Comparison of ENCODE assay signal across 1 cellular context in the genomic region with DNA sequence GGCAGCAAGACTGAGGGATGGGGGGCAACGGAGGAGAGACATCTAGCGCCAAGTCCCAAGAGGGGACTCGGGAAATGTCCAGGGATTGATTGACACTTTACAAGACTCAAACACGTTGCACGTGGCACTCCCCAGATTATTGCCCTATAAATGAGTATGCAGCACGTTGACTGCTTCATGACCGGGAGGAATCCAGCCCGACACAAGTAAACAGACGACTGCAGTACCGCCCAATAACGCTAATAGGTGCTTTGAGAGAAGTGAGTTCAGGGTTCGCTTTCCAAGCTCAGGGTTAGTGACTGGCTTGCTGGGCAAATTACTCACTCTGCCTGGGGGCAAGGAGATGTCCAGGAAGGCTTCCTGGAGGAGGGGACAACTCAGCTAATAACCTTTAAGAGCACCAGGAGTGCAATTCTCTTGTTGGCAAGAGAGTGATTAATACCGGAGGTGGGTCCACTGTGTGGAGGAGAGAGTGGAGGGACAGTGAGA.
A peak's percentile ranks its signal among the peaks of the same experiment; 100 is the strongest.
TF ChIP-seq lines count a peak whose summit lies in the region.

No MANE protein-coding gene starts in this region.

TF ChIP-seq in HepG2, 621 proteins besides CTCF, POLR2A, EP300 and RAD21 (continued from another document and continues in another):
- TF ChIP-seq, protein P1, sequence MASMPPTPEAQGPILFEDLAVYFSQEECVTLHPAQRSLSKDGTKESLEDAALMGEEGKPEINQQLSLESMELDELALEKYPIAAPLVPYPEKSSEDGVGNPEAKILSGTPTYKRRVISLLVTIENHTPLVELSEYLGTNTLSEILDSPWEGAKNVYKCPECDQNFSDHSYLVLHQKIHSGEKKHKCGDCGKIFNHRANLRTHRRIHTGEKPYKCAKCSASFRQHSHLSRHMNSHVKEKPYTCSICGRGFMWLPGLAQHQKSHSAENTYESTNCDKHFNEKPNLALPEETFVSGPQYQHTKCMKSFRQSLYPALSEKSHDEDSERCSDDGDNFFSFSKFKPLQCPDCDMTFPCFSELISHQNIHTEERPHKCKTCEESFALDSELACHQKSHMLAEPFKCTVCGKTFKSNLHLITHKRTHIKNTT (CRISPR knock-in tag; IDR thresholded peaks at IDR 0.05) = no peak
- TF ChIP-seq IKZF1 (IDR thresholded peaks at IDR 0.05) = no peak
- no peak for TF ChIP-seq MATR3 (CRISPR knock-in tag; IDR thresholded peaks at IDR 0.05)
- TF ChIP-seq, protein P2, sequence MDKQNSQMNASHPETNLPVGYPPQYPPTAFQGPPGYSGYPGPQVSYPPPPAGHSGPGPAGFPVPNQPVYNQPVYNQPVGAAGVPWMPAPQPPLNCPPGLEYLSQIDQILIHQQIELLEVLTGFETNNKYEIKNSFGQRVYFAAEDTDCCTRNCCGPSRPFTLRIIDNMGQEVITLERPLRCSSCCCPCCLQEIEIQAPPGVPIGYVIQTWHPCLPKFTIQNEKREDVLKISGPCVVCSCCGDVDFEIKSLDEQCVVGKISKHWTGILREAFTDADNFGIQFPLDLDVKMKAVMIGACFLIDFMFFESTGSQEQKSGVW (CRISPR knock-in tag; IDR thresholded peaks at IDR 0.05; ENCODE audit: borderline replicate concordance) = no peak
- TF ChIP-seq ZNF761 (CRISPR knock-in tag; conservative IDR thresholded peaks at IDR 0.05) = no peak
- no peak for TF ChIP-seq ZNF644 (CRISPR knock-in tag; IDR thresholded peaks at IDR 0.05; ENCODE audit: low read depth)
- TF ChIP-seq EEA1 (CRISPR knock-in tag; IDR thresholded peaks at IDR 0.05; ENCODE audit: borderline replicate concordance) = no peak
- TF ChIP-seq, protein P3, sequence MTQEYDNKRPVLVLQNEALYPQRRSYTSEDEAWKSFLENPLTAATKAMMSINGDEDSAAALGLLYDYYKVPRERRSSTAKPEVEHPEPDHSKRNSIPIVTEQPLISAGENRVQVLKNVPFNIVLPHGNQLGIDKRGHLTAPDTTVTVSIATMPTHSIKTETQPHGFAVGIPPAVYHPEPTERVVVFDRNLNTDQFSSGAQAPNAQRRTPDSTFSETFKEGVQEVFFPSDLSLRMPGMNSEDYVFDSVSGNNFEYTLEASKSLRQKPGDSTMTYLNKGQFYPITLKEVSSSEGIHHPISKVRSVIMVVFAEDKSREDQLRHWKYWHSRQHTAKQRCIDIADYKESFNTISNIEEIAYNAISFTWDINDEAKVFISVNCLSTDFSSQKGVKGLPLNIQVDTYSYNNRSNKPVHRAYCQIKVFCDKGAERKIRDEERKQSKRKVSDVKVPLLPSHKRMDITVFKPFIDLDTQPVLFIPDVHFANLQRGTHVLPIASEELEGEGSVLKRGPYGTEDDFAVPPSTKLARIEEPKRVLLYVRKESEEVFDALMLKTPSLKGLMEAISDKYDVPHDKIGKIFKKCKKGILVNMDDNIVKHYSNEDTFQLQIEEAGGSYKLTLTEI (CRISPR knock-in tag; conservative IDR thresholded peaks at IDR 0.05) = no peak
- no peak for TF ChIP-seq ZNF670 (CRISPR knock-in tag; IDR thresholded peaks at IDR 0.05; ENCODE audit: borderline replicate concordance)
- TF ChIP-seq ZNF446 (CRISPR knock-in tag; IDR thresholded peaks at IDR 0.05) = no peak
- TF ChIP-seq, protein P4, sequence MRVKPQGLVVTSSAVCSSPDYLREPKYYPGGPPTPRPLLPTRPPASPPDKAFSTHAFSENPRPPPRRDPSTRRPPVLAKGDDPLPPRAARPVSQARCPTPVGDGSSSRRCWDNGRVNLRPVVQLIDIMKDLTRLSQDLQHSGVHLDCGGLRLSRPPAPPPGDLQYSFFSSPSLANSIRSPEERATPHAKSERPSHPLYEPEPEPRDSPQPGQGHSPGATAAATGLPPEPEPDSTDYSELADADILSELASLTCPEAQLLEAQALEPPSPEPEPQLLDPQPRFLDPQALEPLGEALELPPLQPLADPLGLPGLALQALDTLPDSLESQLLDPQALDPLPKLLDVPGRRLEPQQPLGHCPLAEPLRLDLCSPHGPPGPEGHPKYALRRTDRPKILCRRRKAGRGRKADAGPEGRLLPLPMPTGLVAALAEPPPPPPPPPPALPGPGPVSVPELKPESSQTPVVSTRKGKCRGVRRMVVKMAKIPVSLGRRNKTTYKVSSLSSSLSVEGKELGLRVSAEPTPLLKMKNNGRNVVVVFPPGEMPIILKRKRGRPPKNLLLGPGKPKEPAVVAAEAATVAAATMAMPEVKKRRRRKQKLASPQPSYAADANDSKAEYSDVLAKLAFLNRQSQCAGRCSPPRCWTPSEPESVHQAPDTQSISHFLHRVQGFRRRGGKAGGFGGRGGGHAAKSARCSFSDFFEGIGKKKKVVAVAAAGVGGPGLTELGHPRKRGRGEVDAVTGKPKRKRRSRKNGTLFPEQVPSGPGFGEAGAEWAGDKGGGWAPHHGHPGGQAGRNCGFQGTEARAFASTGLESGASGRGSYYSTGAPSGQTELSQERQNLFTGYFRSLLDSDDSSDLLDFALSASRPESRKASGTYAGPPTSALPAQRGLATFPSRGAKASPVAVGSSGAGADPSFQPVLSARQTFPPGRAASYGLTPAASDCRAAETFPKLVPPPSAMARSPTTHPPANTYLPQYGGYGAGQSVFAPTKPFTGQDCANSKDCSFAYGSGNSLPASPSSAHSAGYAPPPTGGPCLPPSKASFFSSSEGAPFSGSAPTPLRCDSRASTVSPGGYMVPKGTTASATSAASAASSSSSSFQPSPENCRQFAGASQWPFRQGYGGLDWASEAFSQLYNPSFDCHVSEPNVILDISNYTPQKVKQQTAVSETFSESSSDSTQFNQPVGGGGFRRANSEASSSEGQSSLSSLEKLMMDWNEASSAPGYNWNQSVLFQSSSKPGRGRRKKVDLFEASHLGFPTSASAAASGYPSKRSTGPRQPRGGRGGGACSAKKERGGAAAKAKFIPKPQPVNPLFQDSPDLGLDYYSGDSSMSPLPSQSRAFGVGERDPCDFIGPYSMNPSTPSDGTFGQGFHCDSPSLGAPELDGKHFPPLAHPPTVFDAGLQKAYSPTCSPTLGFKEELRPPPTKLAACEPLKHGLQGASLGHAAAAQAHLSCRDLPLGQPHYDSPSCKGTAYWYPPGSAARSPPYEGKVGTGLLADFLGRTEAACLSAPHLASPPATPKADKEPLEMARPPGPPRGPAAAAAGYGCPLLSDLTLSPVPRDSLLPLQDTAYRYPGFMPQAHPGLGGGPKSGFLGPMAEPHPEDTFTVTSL (CRISPR knock-in tag; IDR thresholded peaks at IDR 0.05; ENCODE audit: borderline replicate concordance) = no peak
- TF ChIP-seq ZNF225 (CRISPR knock-in tag; IDR thresholded peaks at IDR 0.05) = no peak
- TF ChIP-seq ZNF224 (CRISPR knock-in tag; IDR thresholded peaks at IDR 0.05) = no peak
- no peak for TF ChIP-seq MYNN (CRISPR knock-in tag; IDR thresholded peaks at IDR 0.05; ENCODE audit: low read depth)
- TF ChIP-seq, protein P5, sequence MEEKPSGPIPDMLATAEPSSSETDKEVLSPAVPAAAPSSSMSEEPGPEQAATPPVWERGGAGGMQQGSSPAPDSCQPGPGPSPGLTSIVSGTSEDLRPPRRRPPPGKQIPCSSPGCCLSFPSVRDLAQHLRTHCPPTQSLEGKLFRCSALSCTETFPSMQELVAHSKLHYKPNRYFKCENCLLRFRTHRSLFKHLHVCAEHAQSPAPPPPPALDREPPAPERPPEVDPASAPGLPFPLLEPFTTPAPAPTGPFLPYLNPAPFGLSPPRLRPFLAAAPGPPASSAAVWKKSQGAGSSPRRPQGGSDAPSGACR (CRISPR knock-in tag; IDR thresholded peaks at IDR 0.05) = no peak
- TF ChIP-seq, protein P6, sequence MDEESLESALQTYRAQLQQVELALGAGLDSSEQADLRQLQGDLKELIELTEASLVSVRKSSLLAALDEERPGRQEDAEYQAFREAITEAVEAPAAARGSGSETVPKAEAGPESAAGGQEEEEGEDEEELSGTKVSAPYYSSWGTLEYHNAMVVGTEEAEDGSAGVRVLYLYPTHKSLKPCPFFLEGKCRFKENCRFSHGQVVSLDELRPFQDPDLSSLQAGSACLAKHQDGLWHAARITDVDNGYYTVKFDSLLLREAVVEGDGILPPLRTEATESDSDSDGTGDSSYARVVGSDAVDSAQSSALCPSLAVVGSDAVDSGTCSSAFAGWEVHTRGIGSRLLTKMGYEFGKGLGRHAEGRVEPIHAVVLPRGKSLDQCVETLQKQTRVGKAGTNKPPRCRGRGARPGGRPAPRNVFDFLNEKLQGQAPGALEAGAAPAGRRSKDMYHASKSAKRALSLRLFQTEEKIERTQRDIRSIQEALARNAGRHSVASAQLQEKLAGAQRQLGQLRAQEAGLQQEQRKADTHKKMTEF (CRISPR knock-in tag; IDR thresholded peaks at IDR 0.05) = peak; percentile 42; the same call in 1 of the 2 replicates
- TF ChIP-seq, protein P7, sequence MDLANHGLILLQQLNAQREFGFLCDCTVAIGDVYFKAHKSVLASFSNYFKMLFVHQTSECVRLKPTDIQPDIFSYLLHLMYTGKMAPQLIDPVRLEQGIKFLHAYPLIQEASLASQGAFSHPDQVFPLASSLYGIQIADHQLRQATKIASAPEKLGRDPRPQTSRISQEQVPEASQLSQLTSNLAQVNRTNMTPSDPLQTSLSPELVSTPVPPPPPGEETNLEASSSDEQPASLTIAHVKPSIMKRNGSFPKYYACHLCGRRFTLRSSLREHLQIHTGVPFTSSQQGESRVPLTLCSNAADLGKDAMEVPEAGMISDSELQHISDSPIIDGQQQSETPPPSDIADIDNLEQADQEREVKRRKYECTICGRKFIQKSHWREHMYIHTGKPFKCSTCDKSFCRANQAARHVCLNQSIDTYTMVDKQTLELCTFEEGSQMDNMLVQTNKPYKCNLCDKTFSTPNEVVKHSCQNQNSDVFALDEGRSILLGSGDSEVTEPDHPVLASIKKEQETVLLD (CRISPR knock-in tag; IDR thresholded peaks at IDR 0.05; ENCODE audit: low read depth) = no peak
- no peak for TF ChIP-seq NCOA2 (CRISPR knock-in tag; IDR thresholded peaks at IDR 0.05)
- TF ChIP-seq ATM (IDR thresholded peaks at IDR 0.05; ENCODE audit: borderline replicate concordance) = no peak
- no peak for TF ChIP-seq MIER2 (CRISPR knock-in tag; IDR thresholded peaks at IDR 0.05)
- no peak for TF ChIP-seq GFI1 (CRISPR knock-in tag; IDR thresholded peaks at IDR 0.05; ENCODE audit: borderline replicate concordance)
- 0 out of 2 replicates have a peak, but pooled peaks have one; percentile 11 for TF ChIP-seq SALL1 (CRISPR knock-in tag; IDR thresholded peaks at IDR 0.05)
- no peak for TF ChIP-seq ZNF143 (CRISPR knock-in tag; IDR thresholded peaks at IDR 0.05)
- no peak for TF ChIP-seq THAP11 (CRISPR knock-in tag; IDR thresholded peaks at IDR 0.05)
- no peak for TF ChIP-seq GPN1 (CRISPR knock-in tag; IDR thresholded peaks at IDR 0.05; ENCODE audit: borderline replicate concordance)
- TF ChIP-seq MLLT10 (CRISPR knock-in tag; IDR thresholded peaks at IDR 0.05) = no peak
- TF ChIP-seq KMT2B (CRISPR knock-in tag; IDR thresholded peaks at IDR 0.05) = no peak
- TF ChIP-seq MIER3 (CRISPR knock-in tag; IDR thresholded peaks at IDR 0.05; ENCODE audit: borderline replicate concordance) = no peak
- TF ChIP-seq HNRNPH1 (optimal IDR thresholded peaks at IDR 0.05; ENCODE audit: low read depth, low read length) = no peak
- TF ChIP-seq SMC3 (IDR thresholded peaks at IDR 0.05; ENCODE audit: low read length) = peak; percentile 42
- no peak for TF ChIP-seq ZNF138 (CRISPR knock-in tag; IDR thresholded peaks at IDR 0.05; ENCODE audit: low read depth)
- TF ChIP-seq, protein P8, sequence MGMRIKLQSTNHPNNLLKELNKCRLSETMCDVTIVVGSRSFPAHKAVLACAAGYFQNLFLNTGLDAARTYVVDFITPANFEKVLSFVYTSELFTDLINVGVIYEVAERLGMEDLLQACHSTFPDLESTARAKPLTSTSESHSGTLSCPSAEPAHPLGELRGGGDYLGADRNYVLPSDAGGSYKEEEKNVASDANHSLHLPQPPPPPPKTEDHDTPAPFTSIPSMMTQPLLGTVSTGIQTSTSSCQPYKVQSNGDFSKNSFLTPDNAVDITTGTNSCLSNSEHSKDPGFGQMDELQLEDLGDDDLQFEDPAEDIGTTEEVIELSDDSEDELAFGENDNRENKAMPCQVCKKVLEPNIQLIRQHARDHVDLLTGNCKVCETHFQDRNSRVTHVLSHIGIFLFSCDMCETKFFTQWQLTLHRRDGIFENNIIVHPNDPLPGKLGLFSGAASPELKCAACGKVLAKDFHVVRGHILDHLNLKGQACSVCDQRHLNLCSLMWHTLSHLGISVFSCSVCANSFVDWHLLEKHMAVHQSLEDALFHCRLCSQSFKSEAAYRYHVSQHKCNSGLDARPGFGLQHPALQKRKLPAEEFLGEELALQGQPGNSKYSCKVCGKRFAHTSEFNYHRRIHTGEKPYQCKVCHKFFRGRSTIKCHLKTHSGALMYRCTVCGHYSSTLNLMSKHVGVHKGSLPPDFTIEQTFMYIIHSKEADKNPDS (CRISPR knock-in tag; IDR thresholded peaks at IDR 0.05) = no peak
- TF ChIP-seq RORA (CRISPR knock-in tag; IDR thresholded peaks at IDR 0.05) = no peak
- no peak for TF ChIP-seq PAX8 (CRISPR knock-in tag; IDR thresholded peaks at IDR 0.05; ENCODE audit: borderline replicate concordance)
- TF ChIP-seq, protein P9, sequence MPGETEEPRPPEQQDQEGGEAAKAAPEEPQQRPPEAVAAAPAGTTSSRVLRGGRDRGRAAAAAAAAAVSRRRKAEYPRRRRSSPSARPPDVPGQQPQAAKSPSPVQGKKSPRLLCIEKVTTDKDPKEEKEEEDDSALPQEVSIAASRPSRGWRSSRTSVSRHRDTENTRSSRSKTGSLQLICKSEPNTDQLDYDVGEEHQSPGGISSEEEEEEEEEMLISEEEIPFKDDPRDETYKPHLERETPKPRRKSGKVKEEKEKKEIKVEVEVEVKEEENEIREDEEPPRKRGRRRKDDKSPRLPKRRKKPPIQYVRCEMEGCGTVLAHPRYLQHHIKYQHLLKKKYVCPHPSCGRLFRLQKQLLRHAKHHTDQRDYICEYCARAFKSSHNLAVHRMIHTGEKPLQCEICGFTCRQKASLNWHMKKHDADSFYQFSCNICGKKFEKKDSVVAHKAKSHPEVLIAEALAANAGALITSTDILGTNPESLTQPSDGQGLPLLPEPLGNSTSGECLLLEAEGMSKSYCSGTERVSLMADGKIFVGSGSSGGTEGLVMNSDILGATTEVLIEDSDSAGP (CRISPR knock-in tag; IDR thresholded peaks at IDR 0.05; ENCODE audit: borderline replicate concordance) = no peak
- TF ChIP-seq SMARCC2 (IDR thresholded peaks at IDR 0.05) = no peak
- no peak for TF ChIP-seq ZKSCAN1 (IDR thresholded peaks at IDR 0.05; ENCODE audit: low read length)
- no peak for TF ChIP-seq FOXM1 (CRISPR knock-in tag; IDR thresholded peaks at IDR 0.05)
- TF ChIP-seq ZNF672 (CRISPR knock-in tag; IDR thresholded peaks at IDR 0.05) = no peak
- TF ChIP-seq CBX5 (CRISPR knock-in tag; IDR thresholded peaks at IDR 0.05; ENCODE audit: borderline replicate concordance) = no peak
- no peak for TF ChIP-seq ZNF354B (CRISPR knock-in tag; IDR thresholded peaks at IDR 0.05)
- TF ChIP-seq ZNF549 (CRISPR knock-in tag; IDR thresholded peaks at IDR 0.05) = 0 out of 2 replicates have a peak, but pooled peaks have one; percentile 65
- TF ChIP-seq ZNF335 (CRISPR knock-in tag; IDR thresholded peaks at IDR 0.05) = no peak
- no peak for TF ChIP-seq ZNF30 (CRISPR knock-in tag; IDR thresholded peaks at IDR 0.05)
- TF ChIP-seq SPEN (CRISPR knock-in tag; IDR thresholded peaks at IDR 0.05; ENCODE audit: low read depth) = no peak
- no peak for TF ChIP-seq ASH2L (IDR thresholded peaks at IDR 0.05; ENCODE audit: insufficient read length, low read depth, low read length)
- no peak for TF ChIP-seq CEBPB (IDR thresholded peaks at IDR 0.05; ENCODE audit: borderline replicate concordance, low read depth, low read length)
- no peak for TF ChIP-seq BHLHE40 (IDR thresholded peaks at IDR 0.05; ENCODE audit: low read length)
- no peak for TF ChIP-seq KLF15 (CRISPR knock-in tag; IDR thresholded peaks at IDR 0.05; ENCODE audit: borderline replicate concordance)
- no peak for TF ChIP-seq SATB2 (CRISPR knock-in tag; IDR thresholded peaks at IDR 0.05)
- no peak for TF ChIP-seq ZNF317 (CRISPR knock-in tag; IDR thresholded peaks at IDR 0.05)
- no peak for TF ChIP-seq SP5 (CRISPR knock-in tag; IDR thresholded peaks at IDR 0.05; ENCODE audit: borderline replicate concordance, low read depth)
